ENCODE assay signal across 9 cellular contexts in the genomic region with DNA sequence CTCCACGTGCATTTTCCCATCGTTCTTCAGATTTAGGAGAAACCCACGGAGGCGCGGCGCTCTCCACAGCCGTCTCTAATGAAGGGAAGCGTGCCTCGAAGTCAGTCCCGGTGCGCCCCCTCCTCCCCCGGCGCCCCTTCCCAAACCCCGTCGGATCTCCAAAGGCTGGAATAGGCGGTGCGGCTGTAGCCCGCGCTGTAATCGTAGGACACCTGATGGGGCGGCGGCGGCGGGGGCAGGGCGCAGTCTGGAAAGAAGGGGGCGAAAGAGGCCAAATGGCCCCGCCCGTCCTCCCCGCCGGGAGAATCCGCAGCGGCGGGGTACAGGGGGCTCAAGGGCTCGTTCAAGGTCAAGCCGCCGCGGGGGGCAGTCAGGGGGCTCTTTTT. TPM values are rescaled to one million over a fixed set of nuclear protein-coding genes. Genes with fewer than 3 reads are reported as not detected.
DNase-seq lines count a peak whose midpoint lies in the region; ATAC-seq lines count a peak whose summit lies in the region.
"Had no signal": no experiment of that assay in that cellular context is flagged by ENCODE, and none has a peak within 500 bp of the region (broad histone marks: within the 10 kb centered on the region; RNA-seq: fewer than 3 reads in every experiment).

No MANE protein-coding gene starts in this region.

- peaks cover 54% of the 10 kb centered on the region for H3K27me3 Mint-ChIP-seq in IgD-negative memory B cell
- peaks cover 32% of the 10 kb centered on the region for H3K27me3 Mint-ChIP-seq in memory B cell

- H3K9me3 Mint-ChIP-seq in IgD-negative memory B cell, result peaks cover 0 to 2% (median 0%) of the 10 kb centered on the region in 3 donors
- H3K9me3 Mint-ChIP-seq in memory B cell, result no peaks in the 10 kb centered on the region

- no peak for DNase-seq in memory B cell (ENCODE audit: low spot score in 2 of 2)
- peak in 6 of 49 donors; percentile 20 to 25 (median 24) for DNase-seq in substantia nigra (lab: John Stamatoyannopoulos, UW)
- DNase-seq in COR-L47 (lab: John Stamatoyannopoulos, UW), result no peak
- DNase-seq: effector CD8-positive, alpha-beta T cell had no signal

- H3K4me3 Mint-ChIP-seq in IgD-negative memory B cell (peak overlapping the region; percentile 14 to 70 (median 52)), memory B cell (peak overlapping the region; percentile 57)

- H3K27ac ChIP-seq in cingulate gyrus (ENCODE audit: low read depth, low read length) (peak overlapping the region; percentile 88), substantia nigra (ENCODE audit: low read depth, low read length, poor library complexity, severe bottlenecking) (peak overlapping the region; percentile 88)

- H3K27ac Mint-ChIP-seq in IgD-negative memory B cell (no peak overlapping the region), memory B cell (no peak overlapping the region)

- no peak for ATAC-seq in memory B cell (ENCODE audit: low read depth)
- ATAC-seq in HG03460 (IDR thresholded peaks at IDR 0.05; ENCODE audit: unreplicated experiment), result no peak
- ATAC-seq in HG02973 (IDR thresholded peaks at IDR 0.05; ENCODE audit: unreplicated experiment), result no peak
- no peak for ATAC-seq in GM21529 (IDR thresholded peaks at IDR 0.05; ENCODE audit: unreplicated experiment)

- H3K4me1 Mint-ChIP-seq in IgD-negative memory B cell (peaks cover 0 to 10% (median 5%) of the 10 kb centered on the region in 3 donors), memory B cell (no peaks in the 10 kb centered on the region)

- H3K36me3 Mint-ChIP-seq in IgD-negative memory B cell (peaks cover 2% of the 10 kb centered on the region), memory B cell (no peaks in the 10 kb centered on the region)

RNA-seq across cellular contexts. Expression of gene FAM181B, which starts 1.3 kb away (rescaled TPM):
- not detected for polyA plus RNA-seq in IgD-negative memory B cell
